13 cellular contexts compared by ENCODE assay signal in genomic region chr5:91142819-91143218, GRCh38.
"Had no signal": no experiment of that assay in that cellular context is flagged by ENCODE, and none has a peak within 500 bp of the region (broad histone marks: within the 10 kb centered on the region; RNA-seq: fewer than 3 reads in every experiment).

No MANE protein-coding gene starts in this region.

- H3K36me3 Mint-ChIP-seq: activated naive CD8-positive, alpha-beta T cell; natural killer cell; T-cell had no signal

- H3K27ac Mint-ChIP-seq: activated CD4-positive, alpha-beta T cell treated with anti-CD3 and anti-CD28 coated beads, Interleukin-2, amount 10 ng/mL, durations not matched to agents 7 days and 5 days; activated naive CD8-positive, alpha-beta T cell; natural killer cell; T-cell had no signal

- H3K9me3 Mint-ChIP-seq: activated CD4-positive, alpha-beta T cell treated with anti-CD3 and anti-CD28 coated beads, Interleukin-2, amount 10 ng/mL, durations not matched to agents 7 days and 5 days; natural killer cell had no signal

- DNase-seq: activated CD4-positive, alpha-beta T cell treated with anti-CD3 and anti-CD28 coated beads, Interleukin-2, amount 10 ng/mL, durations not matched to agents 7 days and 5 days; activated CD8-positive, alpha-beta memory T cell treated with anti-CD3 and anti-CD28 coated beads, Interleukin-2, amount 50 U/mL, for 48 hours; activated gamma-delta T cell treated with Interleukin-2 at 50 U/mL for 16 hours; left lung; mammary epithelial cell; natural killer cell; psoas muscle; spleen; T-cell; T-helper 9 cell had no signal

- H3K27me3 Mint-ChIP-seq: activated CD4-positive, alpha-beta T cell treated with anti-CD3 and anti-CD28 coated beads, Interleukin-2, amount 10 ng/mL, durations not matched to agents 7 days and 5 days; activated naive CD8-positive, alpha-beta T cell had no signal

- H3K4me3 Mint-ChIP-seq: activated CD4-positive, alpha-beta T cell treated with anti-CD3 and anti-CD28 coated beads, Interleukin-2, amount 10 ng/mL, durations not matched to agents 7 days and 5 days; activated naive CD8-positive, alpha-beta T cell; T-cell had no signal

- ATAC-seq: esophagus mucosa, left lung, natural killer cell, sciatic nerve, T-cell had no signal
